ENCODE assay signal across 27 cellular contexts in the genomic region with DNA sequence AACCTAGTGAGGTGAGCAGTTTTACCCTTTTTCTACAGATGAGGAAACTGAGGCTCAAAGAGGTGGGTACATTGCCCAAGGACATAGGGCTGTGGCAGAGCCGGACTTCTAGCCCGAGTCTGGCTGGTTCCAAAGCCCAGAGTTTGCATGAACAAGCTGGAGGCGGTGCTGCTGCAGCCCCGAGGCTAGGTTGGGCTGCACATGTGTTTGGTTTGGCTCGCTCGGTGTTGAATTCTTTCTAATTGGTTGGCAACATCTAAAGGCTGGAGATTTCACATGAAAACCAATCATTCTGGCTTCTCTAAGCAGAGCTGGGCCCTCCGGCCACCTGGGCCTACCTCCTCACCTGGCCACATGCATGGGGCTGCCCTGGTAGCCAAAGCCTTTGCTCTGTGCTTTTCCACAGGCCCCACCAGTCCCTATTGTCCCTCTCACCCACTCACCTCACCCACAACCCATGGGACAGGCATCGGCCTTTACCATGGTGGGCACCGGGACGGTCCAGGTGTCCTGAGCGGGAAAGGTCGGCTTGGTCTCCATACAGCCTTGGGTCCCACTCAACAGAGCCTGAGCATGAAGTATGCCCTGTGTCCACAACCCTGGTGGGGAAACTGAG.
"Had no signal": no experiment of that assay in that cellular context is flagged by ENCODE, and none has a peak within 500 bp of the region (broad histone marks: within the 10 kb centered on the region; RNA-seq: fewer than 3 reads in every experiment).

No MANE protein-coding gene starts in this region.

- ATAC-seq: gastroesophageal sphincter; left lung; lower lobe of right lung; natural killer cell treated with Interleukin-12 subunit alpha and Interleukin-12 subunit beta and Interleukin-15 and Interleukin-18, amount 100 ng/mL, for 72 hours; psoas muscle; sciatic nerve; stimulated activated memory B cell treated with anti-CD40 and anti-IgM and Interleukin-4, amounts not matched to agents 10 μg/mL and 1 μg/mL and 100 μg/mL, for 72 hours had no signal

- H3K36me3 ChIP-seq: cardiac muscle cell, esophagus squamous epithelium, gastroesophageal sphincter, left lung, lower lobe of right lung, neural progenitor cell, pancreas, spleen, tibial artery had no signal

- H3K4me3 Mint-ChIP-seq: memory B cell; natural killer cell treated with Interleukin-12 subunit alpha and Interleukin-12 subunit beta and Interleukin-15 and Interleukin-18, amount 100 ng/mL, for 72 hours; neural progenitor cell; stimulated activated memory B cell treated with anti-CD40 and anti-IgM and Interleukin-4, amounts not matched to agents 10 μg/mL and 1 μg/mL and 100 μg/mL, for 72 hours; stimulated activated naive CD8-positive, alpha-beta T cell treated with anti-CD3 and anti-CD28 coated beads, Interleukin-15, Interleukin-2, amounts not matched to agents 100 ng/mL and 50 ng/mL, for 24 hours had no signal

- DNase-seq: cerebellar nuclear complex; effector memory CD4-positive, alpha-beta T cell; esophagus squamous epithelium; foreskin fibroblast; left lung; lower lobe of right lung; midbrain; nucleus accumbens; psoas muscle; retina; spleen; stimulated activated CD4-positive, alpha-beta T cell treated with anti-CD3 and anti-CD28 coated beads, Interleukin-15, amount 100 ng/mL, for 24 hours; stimulated activated CD4-positive, alpha-beta T cell treated with anti-CD3 and anti-CD28 coated beads, Interleukin-1b, Interleukin-23, amount 100 ng/mL, for 48 hours; stimulated activated CD4-positive, alpha-beta T cell treated with anti-CD3 and anti-CD28 coated beads, Interleukin-4, amount 100 ng/mL, for 24 hours; tibial artery had no signal

- H3K9me3 Mint-ChIP-seq: memory B cell; natural killer cell treated with Interleukin-12 subunit alpha and Interleukin-12 subunit beta and Interleukin-15 and Interleukin-18, amount 100 ng/mL, for 72 hours; neural progenitor cell; stimulated activated memory B cell treated with anti-CD40 and anti-IgM and Interleukin-4, amounts not matched to agents 10 μg/mL and 1 μg/mL and 100 μg/mL, for 72 hours; stimulated activated naive CD8-positive, alpha-beta T cell treated with anti-CD3 and anti-CD28 coated beads, Interleukin-15, Interleukin-2, amounts not matched to agents 100 ng/mL and 50 ng/mL, for 24 hours had no signal

- H3K4me1 ChIP-seq: pancreas had no signal

- H3K4me3 ChIP-seq: cardiac muscle cell, dorsolateral prefrontal cortex, esophagus squamous epithelium, gastroesophageal sphincter, hepatocyte, left lung, lower lobe of right lung, neural progenitor cell, pancreas, psoas muscle, spleen, tibial artery had no signal

- H3K27me3 ChIP-seq: cardiac muscle cell, dorsolateral prefrontal cortex, pancreas had no signal

- H3K27ac ChIP-seq: cardiac muscle cell, dorsolateral prefrontal cortex, epithelial cell of prostate, esophagus squamous epithelium, gastroesophageal sphincter, hepatocyte, left lung, lower lobe of right lung, neural progenitor cell, pancreas, psoas muscle, spleen, tibial artery had no signal

- H3K27ac Mint-ChIP-seq: memory B cell; natural killer cell treated with Interleukin-12 subunit alpha and Interleukin-12 subunit beta and Interleukin-15 and Interleukin-18, amount 100 ng/mL, for 72 hours; neural progenitor cell; stimulated activated memory B cell treated with anti-CD40 and anti-IgM and Interleukin-4, amounts not matched to agents 10 μg/mL and 1 μg/mL and 100 μg/mL, for 72 hours; stimulated activated naive CD8-positive, alpha-beta T cell treated with anti-CD3 and anti-CD28 coated beads, Interleukin-15, Interleukin-2, amounts not matched to agents 100 ng/mL and 50 ng/mL, for 24 hours had no signal

- H3K36me3 Mint-ChIP-seq: natural killer cell treated with Interleukin-12 subunit alpha and Interleukin-12 subunit beta and Interleukin-15 and Interleukin-18, amount 100 ng/mL, for 72 hours; neural progenitor cell; stimulated activated memory B cell treated with anti-CD40 and anti-IgM and Interleukin-4, amounts not matched to agents 10 μg/mL and 1 μg/mL and 100 μg/mL, for 72 hours had no signal

- H3K9me3 ChIP-seq: esophagus squamous epithelium, gastroesophageal sphincter, left lung, lower lobe of right lung, pancreas, psoas muscle, spleen, tibial artery had no signal
